8 cellular contexts compared by ENCODE assay signal in genomic region chr11:12673601-12673923, GRCh38. TPM values are rescaled to one million over a fixed set of nuclear protein-coding genes. Genes with fewer than 3 reads are reported as not detected.
DNase-seq lines count a peak whose midpoint lies in the region; ATAC-seq and TF ChIP-seq lines count a peak whose summit lies in the region.

No MANE protein-coding gene starts in this region.

- H3K27me3 ChIP-seq in left ventricle myocardium inferior (ENCODE audit: low read depth) (no peaks in the 10 kb centered on the region), kidney epithelial cell (ENCODE audit: control insufficient read depth, insufficient read depth, low read length) (no peaks in the 10 kb centered on the region), thyroid gland (no peaks in the 10 kb centered on the region)

- 7 to 9% methylated on average over 12 of the region's 12 CpGs for WGBS in thyroid gland, 2 donors

- no peak for ATAC-seq in left cardiac atrium
- ATAC-seq in activated T-helper 17 cell treated with anti-CD3 and anti-CD28 coated beads, Interleukin-2, amount 50 U/mL, for 72 hours (replicated peaks): no peak

- H3K36me3 ChIP-seq in left ventricle myocardium inferior: no peaks in the 10 kb centered on the region
- no peaks in the 10 kb centered on the region for H3K36me3 ChIP-seq in kidney epithelial cell (ENCODE audit: control insufficient read depth, insufficient read depth, low read length)
- no peaks in the 10 kb centered on the region for H3K36me3 ChIP-seq in thyroid gland

- peaks cover 60% of the 10 kb centered on the region for H3K27me3 Mint-ChIP-seq in activated T-helper 17 cell treated with anti-CD3 and anti-CD28 coated beads, Interleukin-2, amount 50 U/mL, for 72 hours

- H3K4me3 ChIP-seq in left ventricle myocardium inferior (peak overlapping the region; percentile 84), kidney epithelial cell (ENCODE audit: low read depth, low read length) (peak overlapping the region; percentile 68), thyroid gland (replicated peaks in 1 of 3) (peak overlapping the region in 2 of 3 donors; percentile 52 to 74)

- H3K9me3 Mint-ChIP-seq in activated T-helper 17 cell treated with anti-CD3 and anti-CD28 coated beads, Interleukin-2, amount 50 U/mL, for 72 hours: peaks cover 3% of the 10 kb centered on the region

- no peaks in the 10 kb centered on the region for H3K4me1 Mint-ChIP-seq in activated T-helper 17 cell treated with anti-CD3 and anti-CD28 coated beads, Interleukin-2, amount 50 U/mL, for 72 hours

- no peaks in the 10 kb centered on the region for H3K36me3 Mint-ChIP-seq in activated T-helper 17 cell treated with anti-CD3 and anti-CD28 coated beads, Interleukin-2, amount 50 U/mL, for 72 hours (ENCODE audit: low read depth)

- intact Hi-C loops in left ventricle myocardium inferior (cut with micrococcal nuclease): loop anchor here (10.0 kb wide), 1 partner anchor 211 kb away; no protein-coding TSS in a partner anchor
- intact Hi-C loops in left cardiac atrium (cut with DNase I): loop anchor here (5.0 to 10.0 kb wide), 4 partner anchors 71 to 221 kb away; no protein-coding TSS in a partner anchor
- intact Hi-C loops in thyroid gland (cut with DNase I): loop anchor here (10.0 kb wide), 1 partner anchor 121 kb away; no protein-coding TSS in a partner anchor

- H3K9me3 ChIP-seq in left ventricle myocardium inferior (replicated peaks) (no peaks in the 10 kb centered on the region), thyroid gland (no peaks in the 10 kb centered on the region)

- no peak overlapping the region for H3K27ac Mint-ChIP-seq in activated T-helper 17 cell treated with anti-CD3 and anti-CD28 coated beads, Interleukin-2, amount 50 U/mL, for 72 hours

- H3K4me1 ChIP-seq in left ventricle myocardium inferior (peaks cover 40% of the 10 kb centered on the region), thyroid gland (peaks cover 18 to 22% of the 10 kb centered on the region in 2 donors)

- no peak for TF ChIP-seq CTCF in left ventricle myocardium inferior (IDR thresholded peaks at IDR 0.05; ENCODE audit: borderline replicate concordance)
- TF ChIP-seq CTCF in kidney epithelial cell (IDR thresholded peaks at IDR 0.05; ENCODE audit: insufficient read depth, low read length, poor library complexity, severe bottlenecking): no peak
- no peak for TF ChIP-seq CTCF in thyroid gland (IDR thresholded peaks at IDR 0.05)

- TF ChIP-seq POLR2A in thyroid gland (IDR thresholded peaks at IDR 0.05): no peak

- DNase-seq in left ventricle myocardium inferior (no peak), left cardiac atrium (no peak), kidney epithelial cell (ENCODE audit: low read depth) (no peak), thyroid gland (no peak), SW480 (ENCODE audit: low spot score) (no peak), D341Med (ENCODE audit: low spot score) (no peak)
- DNase-seq in activated effector memory CD4-positive, alpha-beta T cell treated with Interleukin-2 at 50 U/mL for 16 hours: no peak

- H3K4me3 Mint-ChIP-seq in activated T-helper 17 cell treated with anti-CD3 and anti-CD28 coated beads, Interleukin-2, amount 50 U/mL, for 72 hours: peak overlapping the region; percentile 76

- H3K27ac ChIP-seq in left ventricle myocardium inferior (replicated peaks) (peak overlapping the region; percentile 98), thyroid gland (peak overlapping the region; percentile 84 to 99 (median 84))

RNA-seq across cellular contexts. Expression of gene TEAD1, which starts 0.7 kb away (rescaled TPM):
- 121 TPM for total RNA-seq in left ventricle myocardium inferior
- total RNA-seq in left cardiac atrium: 10 to 100 TPM; 89.6 to 93.8 TPM
- 1 to 10 TPM; 1.2 to 1.6 TPM for total RNA-seq in activated T-helper 17 cell treated with anti-CD3 and anti-CD28 coated beads, Interleukin-2, amount 50 U/mL, for 72 hours
- 76.7 and 88.1 TPM in 2 replicates for total RNA-seq in kidney epithelial cell
- 100 to 1,000 TPM in 1 of 4 donors, 10 to 100 TPM in 3; 71.5 to 109 (median 88.5) TPM for total RNA-seq in thyroid gland

Comparison
In these comparisons a context has a peak if more than half of its experiments do, and no peak if none do; other contexts are left out.
1. RNA of gene TEAD1, which starts 0.7 kb away (total RNA-seq): 121 TPM in left ventricle myocardium inferior (single experiment), 71.5 to 109 TPM in thyroid gland, 89.6 to 93.8 TPM in left cardiac atrium and 76.7 to 88.1 TPM in kidney epithelial cell; 1.2 to 1.6 TPM in activated T-helper 17 cell treated with anti-CD3 and anti-CD28 coated beads, Interleukin-2, amount 50 U/mL, for 72 hours; every median in the first group is over 10 times any median in the second.
2. Peak in every context shown above with its lines, with median percentiles within 50 percentile points of each other: H3K4me3 ChIP-seq.